ENCODE assay signal across 35 cellular contexts in the genomic region with DNA sequence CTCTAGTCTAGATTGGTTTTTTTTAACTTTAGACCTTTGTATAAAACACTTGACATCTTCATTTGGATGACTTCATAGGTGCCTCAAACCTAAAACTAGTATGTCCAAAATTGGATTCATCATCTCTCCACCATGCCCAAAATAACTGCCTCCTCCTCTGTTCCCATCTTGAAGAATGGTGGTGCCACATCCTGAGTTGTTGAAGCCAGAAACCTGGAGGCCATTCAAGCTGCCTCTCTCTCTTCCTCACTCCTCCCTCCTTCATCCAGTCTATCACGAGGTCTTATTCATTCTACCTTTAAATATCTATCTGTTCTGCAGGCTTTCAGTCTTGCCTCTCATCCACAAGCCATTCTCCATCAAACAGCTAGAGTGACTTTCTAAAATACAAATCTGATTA. TPM values are rescaled to one million over a fixed set of nuclear protein-coding genes. Genes with fewer than 3 reads are reported as not detected.
DNase-seq lines count a peak whose midpoint lies in the region; ATAC-seq and TF ChIP-seq lines count a peak whose summit lies in the region.
"Had no signal": no experiment of that assay in that cellular context is flagged by ENCODE, and none has a peak within 500 bp of the region (broad histone marks: within the 10 kb centered on the region; RNA-seq: fewer than 3 reads in every experiment).

No MANE protein-coding gene starts in this region.

- no peak overlapping the region for H2BK120ac ChIP-seq in IMR-90 (ENCODE audit: low read depth, low read length)

- CTCF ChIA-PET in IMR-90 (lab: Yijun Ruan, JAX): no interaction called here

- no peak overlapping the region for H3K4me2 ChIP-seq in IMR-90 (ENCODE audit: low read depth, low read length)
- H3K4me2 ChIP-seq: A549; BLaER1; BLaER1 treated with 17β-estradiol and CSF1 and Interleukin-3, amounts not matched to agents 10 nM and 100 nM had no signal

- TF ChIP-seq POLR2A in IMR-90 (IDR thresholded peaks at IDR 0.05; ENCODE audit: low read depth, low read length): no peak

- in situ Hi-C loops in IMR-90 (cut with MboI; ENCODE audit: low sequenced_read_pairs): no loop called here

- peak overlapping the region in 4 of 6 donors; percentile 1 to 59 (median 33) for H3K27ac Mint-ChIP-seq in naive B cell
- H3K27ac Mint-ChIP-seq: B cell; CD14-positive monocyte; CD4-positive, alpha-beta memory T cell; CD4-positive, alpha-beta T cell; CD4-positive, CD25-positive, alpha-beta regulatory T cell; CD8-positive, alpha-beta memory T cell had no signal

- intact Hi-C loops in IMR-90 (cut with micrococcal nuclease): no loop called here

- no peaks in the 10 kb centered on the region for H3K9me3 Mint-ChIP-seq in naive B cell
- H3K9me3 Mint-ChIP-seq: CD4-positive, alpha-beta memory T cell; CD4-positive, alpha-beta T cell; CD8-positive, alpha-beta memory T cell; CD8-positive, alpha-beta T cell had no signal

- H2BK15ac ChIP-seq in IMR-90 (ENCODE audit: low read depth, low read length): peak overlapping the region; percentile 60; the same call in 1 of the 3 replicates

- BruUV-seq in IMR-90 (replicated peaks; lab: Mats Ljungman, UMichigan): no TSS peak

- peaks cover 6% of the 10 kb centered on the region for H3K4me1 ChIP-seq in IMR-90 (ENCODE audit: control insufficient read depth, insufficient read depth, low read length)
- H3K4me1 ChIP-seq: BE2C, BLaER1, Caco-2 had no signal

- dilution Hi-C loops in IMR-90 (cut with HindIII; ENCODE audit: low sequenced_read_pairs, unreplicated experiment): no loop called here

- no peak overlapping the region for H2AFZ ChIP-seq in IMR-90 (replicated peaks; ENCODE audit: low read length, poor library complexity)

- no peaks in the 10 kb centered on the region for H3K36me3 Mint-ChIP-seq in naive B cell
- H3K36me3 Mint-ChIP-seq: CD14-positive monocyte; CD4-positive, alpha-beta memory T cell; CD4-positive, CD25-positive, alpha-beta regulatory T cell; CD8-positive, alpha-beta memory T cell; CD8-positive, alpha-beta T cell had no signal

- H3K56ac ChIP-seq in IMR-90 (ENCODE audit: extremely low read depth, insufficient read depth, low read length): no peak overlapping the region

- DNase-seq in IMR-90 (no peak), inferior parietal cortex (ENCODE audit: extremely low spot score) (peak; percentile 30), middle frontal gyrus (ENCODE audit: extremely low spot score, low spot score) (peak; percentile 42), naive B cell (no peak), NCI-H526 treated with DMSO at 0.1 percent for 48 hours (lab: John Stamatoyannopoulos, UW) (no peak), DMS79 (lab: John Stamatoyannopoulos, UW) (no peak), HuH-7 (ENCODE audit: low spot score) (no peak)
- DNase-seq in central memory CD4-positive, alpha-beta T cell: no peak
- DNase-seq: 8988T; ACHN; AML-193; BE2C; C1 segment of cervical spinal cord; Caco-2; Calu3; CD4-positive, alpha-beta memory T cell; CD4-positive, alpha-beta T cell; CD4-positive, CD25-positive, alpha-beta regulatory T cell; CD8-positive, alpha-beta memory T cell; CD8-positive, alpha-beta T cell; COR-L47; DMS 273 treated with DMSO at 0.1 percent for 48 hours; DMS153; DMS53; DMS79 treated with DMSO at 0.1 percent for 48 hours; DND-41; EL had no signal

- H3K27ac ChIP-seq in IMR-90 (ENCODE audit: insufficient read depth, low read length): no peak overlapping the region
- H3K27ac ChIP-seq: 22Rv1; A549; BLaER1; BLaER1 treated with 17β-estradiol and CSF1 and Interleukin-3, amounts not matched to agents 10 nM and 100 nM; C4-2B had no signal

- H4K91ac ChIP-seq in IMR-90 (ENCODE audit: insufficient read depth, low read depth, low read length): no peak overlapping the region

- H3K9me1 ChIP-seq in IMR-90 (ENCODE audit: insufficient read depth, low read length): no peaks in the 10 kb centered on the region

- TF ChIP-seq RAD21 in IMR-90 (IDR thresholded peaks at IDR 0.05; ENCODE audit: low read length): no peak

- H3K4me3 Mint-ChIP-seq in naive B cell: no peak overlapping the region
- H3K4me3 Mint-ChIP-seq: B cell; CD14-positive monocyte; CD4-positive, alpha-beta memory T cell; CD4-positive, alpha-beta T cell; CD4-positive, CD25-positive, alpha-beta regulatory T cell; CD8-positive, alpha-beta memory T cell; CD8-positive, alpha-beta T cell had no signal

- no peak for TF ChIP-seq CTCF in IMR-90 (conservative IDR thresholded peaks at IDR 0.05; ENCODE audit: low read depth, low read length)

- H3K27me3 Mint-ChIP-seq in naive B cell: peaks cover 0 to 7% (median 4%) of the 10 kb centered on the region in 3 donors
- H3K27me3 Mint-ChIP-seq: B cell had no signal

- H4K5ac ChIP-seq in IMR-90 (ENCODE audit: low read depth, low read length): no peak overlapping the region

- H3K4me3 ChIP-seq in IMR-90 (ENCODE audit: insufficient read depth, low read depth, low read length): no peak overlapping the region
- H3K4me3 ChIP-seq: A549; BLaER1; BLaER1 treated with 17β-estradiol and CSF1 and Interleukin-3, amounts not matched to agents 10 nM and 100 nM had no signal

- H2BK20ac ChIP-seq in IMR-90 (ENCODE audit: low read depth, low read length): no peak overlapping the region

- H3K23ac ChIP-seq in IMR-90 (ENCODE audit: low read depth, low read length): no peak overlapping the region

- H2AK9ac ChIP-seq in IMR-90 (replicated peaks; ENCODE audit: low read depth, low read length, poor library complexity): no peak overlapping the region

- no peaks in the 10 kb centered on the region for H3K9me3 ChIP-seq in IMR-90 (ENCODE audit: control insufficient read depth, insufficient read depth, low read length)
- H3K9me3 ChIP-seq: A549; BE2C; BLaER1; BLaER1 treated with 17β-estradiol and CSF1 and Interleukin-3, amounts not matched to agents 10 nM and 100 nM; Caco-2 had no signal

- no peak overlapping the region for H4K8ac ChIP-seq in IMR-90 (ENCODE audit: low read depth in 2 of 2, low read length in 2 of 2)

- H3K36me3 ChIP-seq in IMR-90 (ENCODE audit: control insufficient read depth, insufficient read depth, low read length): no peaks in the 10 kb centered on the region
- H3K36me3 ChIP-seq: BE2C; BLaER1; BLaER1 treated with 17β-estradiol and CSF1 and Interleukin-3, amounts not matched to agents 10 nM and 100 nM had no signal

- H3K79me1 ChIP-seq in IMR-90 (ENCODE audit: low read depth in 1 of 2, low read length in 2 of 2): no peaks in the 10 kb centered on the region

- ATAC-seq in IMR-90 (ENCODE audit: low read depth) (no peak), naive B cell (ENCODE audit: low read depth in 2 of 2) (no peak)
- ATAC-seq: A549; CD8-positive, alpha-beta T cell had no signal

- WGBS in IMR-90 (ENCODE audit: extremely low coverage in 2 of 2, insufficient read length in 1 of 2), 2 experiments: 100% methylated on average over 1 of the region's 1 CpG; no CpG with 5 or more reads in 1 of the 2 experiments

- POLR2A ChIA-PET in IMR-90 (lab: Charles Lee; ENCODE audit: unreplicated experiment): no interaction called here

- no peak overlapping the region for H3K9ac ChIP-seq in IMR-90 (ENCODE audit: low read depth, low read length)
- H3K9ac ChIP-seq: BLaER1; BLaER1 treated with 17β-estradiol and CSF1 and Interleukin-3, amounts not matched to agents 10 nM and 100 nM had no signal

- no peak overlapping the region for H3K18ac ChIP-seq in IMR-90 (ENCODE audit: low read depth, low read length)

- H2AK5ac ChIP-seq in IMR-90 (ENCODE audit: low read depth, low read length): peak overlapping the region; percentile 43; the same call in 1 of the 2 replicates

- peaks cover 28 to 34% (median 33%) of the 10 kb centered on the region in 3 donors for H3K4me1 Mint-ChIP-seq in naive B cell
- H3K4me1 Mint-ChIP-seq: CD8-positive, alpha-beta memory T cell had no signal

- no peak overlapping the region for H3K14ac ChIP-seq in IMR-90 (replicated peaks; ENCODE audit: low read depth, low read length)

- H3K27me3 ChIP-seq in IMR-90 (ENCODE audit: control insufficient read depth, insufficient read depth, low read length): no peaks in the 10 kb centered on the region
- H3K27me3 ChIP-seq: BLaER1; BLaER1 treated with 17β-estradiol and CSF1 and Interleukin-3, amounts not matched to agents 10 nM and 100 nM had no signal

- H3K4ac ChIP-seq in IMR-90 (ENCODE audit: low read depth, low read length): no peak overlapping the region

- H2BK5ac ChIP-seq in IMR-90 (ENCODE audit: low read depth, low read length, poor library complexity, severe bottlenecking): no peak overlapping the region

- H4K20me1 ChIP-seq in IMR-90 (ENCODE audit: insufficient read depth, low read length): no peaks in the 10 kb centered on the region
- H4K20me1 ChIP-seq: BLaER1; BLaER1 treated with 17β-estradiol and CSF1 and Interleukin-3, amounts not matched to agents 10 nM and 100 nM had no signal

TF ChIP-seq in IMR-90, 13 proteins besides CTCF, POLR2A, EP300 and RAD21:
- TF ChIP-seq SMC3 (IDR thresholded peaks at IDR 0.05; ENCODE audit: low read depth, low read length): no peak
- no peak for TF ChIP-seq BHLHE40 (IDR thresholded peaks at IDR 0.05; ENCODE audit: low read depth, low read length)
- no peak for TF ChIP-seq RFX5 (IDR thresholded peaks at IDR 0.05; ENCODE audit: low read depth, low read length)
- TF ChIP-seq USF2 (IDR thresholded peaks at IDR 0.05; ENCODE audit: low read depth, low read length): no peak
- TF ChIP-seq NFE2L2 (IDR thresholded peaks at IDR 0.05; ENCODE audit: low read depth, low read length): no peak

RNA-seq across cellular contexts. Expression of gene USP44, which starts 26.5 kb away (rescaled TPM):
- total RNA-seq in IMR-90 (2012; rRNA removed): 33.5 and 40.3 TPM in 2 replicates
- polyA plus RNA-seq in IMR-90 (2012; rRNA removed) (10.3 and 13.0 TPM in 2 replicates), naive B cell (ENCODE audit: low read depth in 6 of 6) (10 to 100 TPM in 2 of 6 donors, 1 to 10 TPM in 4; 5.4 to 13.8 (median 8.5) TPM)
- polyA plus RNA-seq in IMR-90 (2012; cell fraction: cytosol; rRNA removed): 5.0 and 5.1 TPM in 2 replicates
- 6.5 and 43.3 TPM in 2 replicates for polyA plus RNA-seq in IMR-90 (2012; cell fraction: nucleus; rRNA removed; ENCODE audit: low replicate concordance)
- total RNA-seq: A172 had no signal

Comparison
In these comparisons a context has a peak if more than half of its experiments do, and no peak if none do; other contexts are left out.
1. DNase-seq: peak in inferior parietal cortex (single experiment) and middle frontal gyrus (single experiment); none in IMR-90 (single experiment), naive B cell (single experiment), NCI-H526 treated with DMSO at 0.1 percent for 48 hours (single experiment), central memory CD4-positive, alpha-beta T cell (single experiment), DMS79 (single experiment) and HuH-7 (single experiment).